ENCODE assay signal across 19 cellular contexts in the genomic region with DNA sequence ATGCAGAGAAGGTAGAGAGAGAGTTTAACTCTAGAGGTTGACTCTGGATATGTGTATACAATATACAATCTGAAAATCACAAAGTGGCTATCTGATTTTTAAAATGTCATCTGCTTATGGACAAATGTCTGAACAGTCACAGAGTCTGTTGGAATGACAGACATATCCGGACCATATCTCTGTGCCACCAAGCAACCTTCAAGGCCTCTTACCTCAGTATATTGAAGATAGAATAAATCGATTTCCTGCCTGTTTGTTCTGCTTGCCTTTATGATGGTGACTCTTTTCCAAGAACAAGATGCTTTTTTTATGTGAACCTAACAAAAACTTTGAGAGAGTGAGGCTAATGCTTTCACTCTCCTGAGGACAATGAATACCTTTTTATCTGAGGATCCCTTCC.
DNase-seq lines count a peak whose midpoint lies in the region; ATAC-seq, FAIRE-seq and TF ChIP-seq lines count a peak whose summit lies in the region.
"Had no signal": no experiment of that assay in that cellular context is flagged by ENCODE, and none has a peak within 500 bp of the region (broad histone marks: within the 10 kb centered on the region; RNA-seq: fewer than 3 reads in every experiment).

No MANE protein-coding gene starts in this region.

- H3K4me2 ChIP-seq in GM12878 (ENCODE audit: control insufficient read depth, insufficient read depth) = peak overlapping the region; percentile 8; the same call in 1 of the 2 replicates
- H3K4me2 ChIP-seq: smooth muscle cell had no signal

- no peak overlapping the region for H2AFZ ChIP-seq in GM12878 (ENCODE audit: control insufficient read depth, low read depth, low read length)

- CTCF ChIA-PET in GM12878 (lab: Yijun Ruan, JAX) = interaction anchor here (0.6 to 2.4 kb wide), 5 partner anchors 11 to 199 kb away, joined by 3 to 16 read pairs (median 7); no protein-coding TSS in a partner anchor

- peak overlapping the region; percentile 90 for H3K27ac Mint-ChIP-seq in activated T-cell treated with anti-CD3 and anti-CD28 coated beads, Interleukin-2, amount 50 U/mL, for 72 hours
- H3K27ac Mint-ChIP-seq in stimulated activated naive B cell treated with anti-CD40 and anti-IgM and Interleukin-4, amounts not matched to agents 10 μg/mL and 1 μg/mL and 100 μg/mL, for 72 hours = peak overlapping the region; percentile 89

- SMC1A ChIA-PET in GM12878 (lab: Charles Lee; ENCODE audit: uncharacterized antibody, unreplicated experiment) = interaction anchor here (0.5 to 8.5 kb wide), 16 partner anchors 11 to 480 kb away, joined by 3 to 152 read pairs (median 4); no protein-coding TSS in a partner anchor

- peaks cover 55% of the 10 kb centered on the region for H3K4me1 ChIP-seq in GM12878 (ENCODE audit: control insufficient read depth, insufficient read depth, low read length)

- H3K36me3 ChIP-seq in SK-N-MC (ENCODE audit: insufficient read depth, low read length) (peaks cover 8% of the 10 kb centered on the region; the same call in 1 of the 2 replicates), GM12878 (ENCODE audit: control insufficient read depth in 2 of 2, insufficient read depth in 2 of 2, low read length in 1 of 2) (peaks cover 3 to 5% of the 10 kb centered on the region in 2 experiments; a peak in 3 of 4 replicates)
- H3K36me3 ChIP-seq: pancreas, vagina had no signal

- TF ChIP-seq RAD21 in GM12878 (IDR thresholded peaks at IDR 0.05; ENCODE audit: insufficient read depth, low read depth, low read length) = no peak

- RAD21 ChIA-PET in GM12878 (lab: Charles Lee; ENCODE audit: unreplicated experiment) = interaction anchor here (1.0 to 8.2 kb wide), 9 partner anchors 11 to 117 kb away, joined by 3 to 149 read pairs (median 7); no protein-coding TSS in a partner anchor

- peaks cover 82% of the 10 kb centered on the region for H3K4me1 Mint-ChIP-seq in activated T-cell treated with anti-CD3 and anti-CD28 coated beads, Interleukin-2, amount 50 U/mL, for 72 hours (ENCODE audit: low read depth)
- peaks cover 81% of the 10 kb centered on the region for H3K4me1 Mint-ChIP-seq in activated T-cell treated with anti-CD3 and anti-CD28 coated beads, Interleukin-2, amount 50 U/mL, for 4 hours (ENCODE audit: low read depth)
- H3K4me1 Mint-ChIP-seq in stimulated activated naive B cell treated with anti-CD40 and anti-IgM and Interleukin-4, amounts not matched to agents 10 μg/mL and 1 μg/mL and 100 μg/mL, for 72 hours = peaks cover 29 to 54% of the 10 kb centered on the region in 2 donors

- H3K27me3 ChIP-seq in GM12878 (replicated peaks in 1 of 2; ENCODE audit: control insufficient read depth in 2 of 2, insufficient read depth in 2 of 2, low read length in 1 of 2) = no peaks in the 10 kb centered on the region
- H3K27me3 ChIP-seq: brain microvascular endothelial cell, pancreas, vagina had no signal

- H3K4me3 Mint-ChIP-seq in activated T-cell treated with anti-CD3 and anti-CD28 coated beads, Interleukin-2, amount 50 U/mL, for 72 hours = peak overlapping the region; percentile 73
- no peak overlapping the region for H3K4me3 Mint-ChIP-seq in activated T-cell treated with anti-CD3 and anti-CD28 coated beads, Interleukin-2, amount 50 U/mL, for 4 hours
- peak overlapping the region in 1 of 2 donors; percentile 3 for H3K4me3 Mint-ChIP-seq in stimulated activated naive B cell treated with anti-CD40 and anti-IgM and Interleukin-4, amounts not matched to agents 10 μg/mL and 1 μg/mL and 100 μg/mL, for 72 hours

- DNase-seq in activated T-cell treated with anti-CD3 and anti-CD28 coated beads, Interleukin-2, amount 50 U/mL, for 72 hours = no peak
- DNase-seq in activated T-cell treated with anti-CD3 and anti-CD28 coated beads, Interleukin-2, amount 50 U/mL, for 4 hours = no peak
- DNase-seq in SK-N-MC (ENCODE audit: low read depth, low spot score) (no peak), GM12878 (ENCODE audit: low read depth, low spot score) (no peak), head of caudate nucleus (no peak), H4 (ENCODE audit: low spot score) (no peak)
- no peak for DNase-seq in stimulated activated naive B cell treated with anti-CD40 and anti-IgM and Interleukin-4, amounts not matched to agents 10 μg/mL and 1 μg/mL and 100 μg/mL, for 72 hours
- DNase-seq: ACHN, brain microvascular endothelial cell, HCEC 1CT, midbrain, NCI-H1048, NCI-H2107, NCI-H82, pancreas had no signal

- H4K20me1 ChIP-seq in GM12878 (ENCODE audit: control insufficient read depth, insufficient read depth) = no peaks in the 10 kb centered on the region

- H3K4me3 ChIP-seq in SK-N-MC (peak overlapping the region; percentile 7; the same call in 1 of the 2 replicates), GM12878 (no peak overlapping the region)
- H3K4me3 ChIP-seq: pancreas, smooth muscle cell, vagina had no signal

- H3K9ac ChIP-seq in SK-N-MC (ENCODE audit: insufficient read length) = no peak overlapping the region
- no peak overlapping the region for H3K9ac ChIP-seq in GM12878 (ENCODE audit: control insufficient read depth, insufficient read depth, low read length)

- no peak for FAIRE-seq in GM12878 (lab: Jason Lieb, UNC)
- FAIRE-seq: pancreas had no signal

- no peak for ATAC-seq in activated T-cell treated with anti-CD3 and anti-CD28 coated beads, Interleukin-2, amount 50 U/mL, for 72 hours (replicated peaks in 1 of 2)
- ATAC-seq in activated T-cell treated with anti-CD3 and anti-CD28 coated beads, Interleukin-2, amount 50 U/mL, for 4 hours = no peak
- ATAC-seq in GM12878 = no peak
- ATAC-seq in stimulated activated naive B cell treated with anti-CD40 and anti-IgM and Interleukin-4, amounts not matched to agents 10 μg/mL and 1 μg/mL and 100 μg/mL, for 72 hours (replicated peaks) = no peak
- ATAC-seq in HG03097 (IDR thresholded peaks at IDR 0.05; ENCODE audit: low FRiP score, unreplicated experiment) = no peak
- ATAC-seq: activated CD4-positive, CD25-positive, alpha-beta regulatory T cell treated with anti-CD3 and anti-CD28 coated beads, Interleukin-2, amount 50 U/mL, for 24 hours had no signal

- in situ Hi-C loops in GM12878 (cut with MboI) = no loop called here

- POLR2A ChIA-PET in GM12878 (lab: Charles Lee) = interaction anchor here (0.5 to 2.9 kb wide), 5 partner anchors 11 to 28 kb away, joined by 4 to 40 read pairs (median 6); no protein-coding TSS in a partner anchor

- 86% methylated on average over 2 of the region's 2 CpGs for WGBS in GM12878 (ENCODE audit: insufficient coverage, insufficient replicate concordance, low lambda C conversion rate, missing lambda C conversion rate)

- no peak for TF ChIP-seq EP300 in GM12878 (IDR thresholded peaks at IDR 0.05; ENCODE audit: borderline replicate concordance in 1 of 2, control insufficient read depth in 1 of 2, low read depth in 2 of 2, low read length in 2 of 2)

- H3K9me3 ChIP-seq in SK-N-MC (ENCODE audit: low read depth, low read length) (no peaks in the 10 kb centered on the region), GM12878 (replicated peaks; ENCODE audit: control insufficient read depth, insufficient read depth, low read length) (no peaks in the 10 kb centered on the region)
- H3K9me3 ChIP-seq: pancreas, vagina had no signal

- no peak overlapping the region for H3K27ac ChIP-seq in SK-N-MC
- H3K27ac ChIP-seq in GM12878 (ENCODE audit: control insufficient read depth, insufficient read depth) = peak overlapping the region; percentile 90
- H3K27ac ChIP-seq: brain microvascular endothelial cell, pancreas, vagina had no signal

- no peaks in the 10 kb centered on the region for H3K27me3 Mint-ChIP-seq in activated T-cell treated with anti-CD3 and anti-CD28 coated beads, Interleukin-2, amount 50 U/mL, for 72 hours (ENCODE audit: low read depth)
- no peaks in the 10 kb centered on the region for H3K27me3 Mint-ChIP-seq in activated T-cell treated with anti-CD3 and anti-CD28 coated beads, Interleukin-2, amount 50 U/mL, for 4 hours (ENCODE audit: low read depth)
- H3K27me3 Mint-ChIP-seq in stimulated activated naive B cell treated with anti-CD40 and anti-IgM and Interleukin-4, amounts not matched to agents 10 μg/mL and 1 μg/mL and 100 μg/mL, for 72 hours = no peaks in the 10 kb centered on the region

- H3K9me3 Mint-ChIP-seq in activated T-cell treated with anti-CD3 and anti-CD28 coated beads, Interleukin-2, amount 50 U/mL, for 72 hours = no peaks in the 10 kb centered on the region
- no peaks in the 10 kb centered on the region for H3K9me3 Mint-ChIP-seq in activated T-cell treated with anti-CD3 and anti-CD28 coated beads, Interleukin-2, amount 50 U/mL, for 4 hours
- H3K9me3 Mint-ChIP-seq in stimulated activated naive B cell treated with anti-CD40 and anti-IgM and Interleukin-4, amounts not matched to agents 10 μg/mL and 1 μg/mL and 100 μg/mL, for 72 hours = no peaks in the 10 kb centered on the region

- TSS peak; percentile 41 for BruUV-seq in GM12878 (replicated peaks; lab: Mats Ljungman, UMichigan)

- TF ChIP-seq CTCF in GM12878 (IDR thresholded peaks at IDR 0.05 in 2 of 3, conservative IDR thresholded peaks at IDR 0.05 in 1 of 3; ENCODE audit: control insufficient read depth in 2 of 3, extremely low read depth in 1 of 3, insufficient read depth in 1 of 3, low read depth in 3 of 3, low read length in 3 of 3) = no peak

- H3K36me3 Mint-ChIP-seq in activated T-cell treated with anti-CD3 and anti-CD28 coated beads, Interleukin-2, amount 50 U/mL, for 72 hours (ENCODE audit: insufficient read depth in 2 of 2) = peaks cover 4 to 11% of the 10 kb centered on the region in 2 donors
- H3K36me3 Mint-ChIP-seq in activated T-cell treated with anti-CD3 and anti-CD28 coated beads, Interleukin-2, amount 50 U/mL, for 4 hours (ENCODE audit: insufficient read depth) = peaks cover 1% of the 10 kb centered on the region
- H3K36me3 Mint-ChIP-seq in stimulated activated naive B cell treated with anti-CD40 and anti-IgM and Interleukin-4, amounts not matched to agents 10 μg/mL and 1 μg/mL and 100 μg/mL, for 72 hours = peaks cover 5 to 7% of the 10 kb centered on the region in 2 donors

- intact Hi-C loops in GM12878 (cut with micrococcal nuclease; ENCODE audit: unreplicated experiment) (loop anchor here (5.0 kb wide), 2 partner anchors 52 to 162 kb away; a partner anchor contains a TSS), head of caudate nucleus (cut with DNase I) (no loop called here)

- no peak for TF ChIP-seq POLR2A in GM12878 (IDR thresholded peaks at IDR 0.05; ENCODE audit: low read depth, low read length)

- peaks cover 50% of the 10 kb centered on the region for H3K79me2 ChIP-seq in GM12878 (ENCODE audit: control insufficient read depth, insufficient read depth, low read length)

TF ChIP-seq in GM12878, 131 proteins besides CTCF, POLR2A, EP300 and RAD21 (continues in another document):
- TF ChIP-seq ZNF217 (IDR thresholded peaks at IDR 0.05) (no peak), YBX1 (IDR thresholded peaks at IDR 0.05) (no peak)
